1 cellular context compared by ENCODE assay signal in the genomic region with DNA sequence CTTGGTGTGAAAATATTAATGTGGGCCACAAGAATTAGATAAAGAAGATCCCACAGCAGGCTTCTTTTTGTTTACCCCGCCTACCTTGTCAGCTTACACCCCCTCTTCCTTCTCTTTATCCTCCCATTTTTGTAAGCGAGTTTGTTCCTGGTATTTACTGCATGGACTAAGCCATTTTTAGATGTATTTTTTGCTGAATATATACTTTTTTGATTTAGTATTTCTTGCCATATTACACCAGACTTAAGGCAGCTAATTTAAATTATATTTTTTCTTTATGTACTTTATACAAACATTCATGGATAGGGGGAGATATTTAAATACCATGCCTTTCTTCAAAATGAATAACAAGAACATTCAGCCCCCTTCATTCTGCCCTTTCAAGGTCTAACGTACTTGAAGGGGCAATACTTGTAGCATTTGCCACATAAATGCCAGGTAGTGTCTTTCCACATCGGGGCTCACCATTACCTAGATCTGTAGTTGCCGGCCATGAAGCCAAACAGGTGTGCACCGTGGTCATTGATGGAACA.
TF ChIP-seq lines count a peak whose summit lies in the region.

No MANE protein-coding gene starts in this region.

TF ChIP-seq in K562, 482 proteins besides CTCF, POLR2A, EP300 and RAD21 (continued from another document):
- TF ChIP-seq, protein P1, sequence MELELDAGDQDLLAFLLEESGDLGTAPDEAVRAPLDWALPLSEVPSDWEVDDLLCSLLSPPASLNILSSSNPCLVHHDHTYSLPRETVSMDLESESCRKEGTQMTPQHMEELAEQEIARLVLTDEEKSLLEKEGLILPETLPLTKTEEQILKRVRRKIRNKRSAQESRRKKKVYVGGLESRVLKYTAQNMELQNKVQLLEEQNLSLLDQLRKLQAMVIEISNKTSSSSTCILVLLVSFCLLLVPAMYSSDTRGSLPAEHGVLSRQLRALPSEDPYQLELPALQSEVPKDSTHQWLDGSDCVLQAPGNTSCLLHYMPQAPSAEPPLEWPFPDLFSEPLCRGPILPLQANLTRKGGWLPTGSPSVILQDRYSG (tag; conservative IDR thresholded peaks at IDR 0.05; ENCODE audit: low read depth): no peak
- no peak for TF ChIP-seq TGIF2 (CRISPR knock-in tag; IDR thresholded peaks at IDR 0.05)
- TF ChIP-seq, protein P2, sequence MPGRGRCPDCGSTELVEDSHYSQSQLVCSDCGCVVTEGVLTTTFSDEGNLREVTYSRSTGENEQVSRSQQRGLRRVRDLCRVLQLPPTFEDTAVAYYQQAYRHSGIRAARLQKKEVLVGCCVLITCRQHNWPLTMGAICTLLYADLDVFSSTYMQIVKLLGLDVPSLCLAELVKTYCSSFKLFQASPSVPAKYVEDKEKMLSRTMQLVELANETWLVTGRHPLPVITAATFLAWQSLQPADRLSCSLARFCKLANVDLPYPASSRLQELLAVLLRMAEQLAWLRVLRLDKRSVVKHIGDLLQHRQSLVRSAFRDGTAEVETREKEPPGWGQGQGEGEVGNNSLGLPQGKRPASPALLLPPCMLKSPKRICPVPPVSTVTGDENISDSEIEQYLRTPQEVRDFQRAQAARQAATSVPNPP (IDR thresholded peaks at IDR 0.05; ENCODE audit: borderline replicate concordance, insufficient read depth, insufficient read length): no peak
- peak; percentile 48; the same call in 1 of the 2 replicates for TF ChIP-seq ZNF175 (CRISPR knock-in tag; IDR thresholded peaks at IDR 0.05; ENCODE audit: low read depth)
- no peak for TF ChIP-seq TCFL5 (CRISPR knock-in tag; conservative IDR thresholded peaks at IDR 0.05)
- TF ChIP-seq PHB2 (IDR thresholded peaks at IDR 0.05; ENCODE audit: low read depth): no peak
- TF ChIP-seq NFRKB (IDR thresholded peaks at IDR 0.05; ENCODE audit: low read depth): 0 out of 2 replicates have a peak, but pooled peaks have one; percentile 34
- TF ChIP-seq, protein P3, sequence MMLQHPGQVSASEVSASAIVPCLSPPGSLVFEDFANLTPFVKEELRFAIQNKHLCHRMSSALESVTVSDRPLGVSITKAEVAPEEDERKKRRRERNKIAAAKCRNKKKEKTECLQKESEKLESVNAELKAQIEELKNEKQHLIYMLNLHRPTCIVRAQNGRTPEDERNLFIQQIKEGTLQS (IDR thresholded peaks at IDR 0.05): no peak
- TF ChIP-seq, protein P3 (CRISPR knock-in tag; conservative IDR thresholded peaks at IDR 0.05): no peak
- TF ChIP-seq ETV6 (IDR thresholded peaks at IDR 0.05; ENCODE audit: borderline replicate concordance in 1 of 2, low read depth in 2 of 2, low read length in 1 of 2): no peak
- TF ChIP-seq ETV6 (CRISPR knock-in tag; IDR thresholded peaks at IDR 0.05; ENCODE audit: borderline replicate concordance): no peak
- TF ChIP-seq TRIM24 (IDR thresholded peaks at IDR 0.05): no peak
- no peak for TF ChIP-seq ZEB2 (IDR thresholded peaks at IDR 0.05)
- peak; percentile 75 for TF ChIP-seq TBP (optimal IDR thresholded peaks at IDR 0.05; ENCODE audit: low read depth, low read length)
- TF ChIP-seq ZNF584 (CRISPR knock-in tag; IDR thresholded peaks at IDR 0.05; ENCODE audit: low read depth): no peak
- no peak for TF ChIP-seq FIP1L1 (IDR thresholded peaks at IDR 0.05; ENCODE audit: low read depth, low read length, poor library complexity, severe bottlenecking)
- TF ChIP-seq FOXJ2 (tag; IDR thresholded peaks at IDR 0.05): no peak
- no peak for TF ChIP-seq RUNX1 (IDR thresholded peaks at IDR 0.05; ENCODE audit: low read depth)
- TF ChIP-seq, protein P4, sequence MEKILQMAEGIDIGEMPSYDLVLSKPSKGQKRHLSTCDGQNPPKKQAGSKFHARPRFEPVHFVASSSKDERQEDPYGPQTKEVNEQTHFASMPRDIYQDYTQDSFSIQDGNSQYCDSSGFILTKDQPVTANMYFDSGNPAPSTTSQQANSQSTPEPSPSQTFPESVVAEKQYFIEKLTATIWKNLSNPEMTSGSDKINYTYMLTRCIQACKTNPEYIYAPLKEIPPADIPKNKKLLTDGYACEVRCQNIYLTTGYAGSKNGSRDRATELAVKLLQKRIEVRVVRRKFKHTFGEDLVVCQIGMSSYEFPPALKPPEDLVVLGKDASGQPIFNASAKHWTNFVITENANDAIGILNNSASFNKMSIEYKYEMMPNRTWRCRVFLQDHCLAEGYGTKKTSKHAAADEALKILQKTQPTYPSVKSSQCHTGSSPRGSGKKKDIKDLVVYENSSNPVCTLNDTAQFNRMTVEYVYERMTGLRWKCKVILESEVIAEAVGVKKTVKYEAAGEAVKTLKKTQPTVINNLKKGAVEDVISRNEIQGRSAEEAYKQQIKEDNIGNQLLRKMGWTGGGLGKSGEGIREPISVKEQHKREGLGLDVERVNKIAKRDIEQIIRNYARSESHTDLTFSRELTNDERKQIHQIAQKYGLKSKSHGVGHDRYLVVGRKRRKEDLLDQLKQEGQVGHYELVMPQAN (IDR thresholded peaks at IDR 0.05; ENCODE audit: borderline replicate concordance): 0 out of 2 replicates have a peak, but pooled peaks have one; percentile 39
- TF ChIP-seq SRF (CRISPR knock-in tag; IDR thresholded peaks at IDR 0.05): no peak
- no peak for TF ChIP-seq TAF15 (IDR thresholded peaks at IDR 0.05; ENCODE audit: low read depth, low read length)
- TF ChIP-seq ZNF347 (CRISPR knock-in tag; IDR thresholded peaks at IDR 0.05; ENCODE audit: low read depth): no peak
- TF ChIP-seq, protein P5, sequence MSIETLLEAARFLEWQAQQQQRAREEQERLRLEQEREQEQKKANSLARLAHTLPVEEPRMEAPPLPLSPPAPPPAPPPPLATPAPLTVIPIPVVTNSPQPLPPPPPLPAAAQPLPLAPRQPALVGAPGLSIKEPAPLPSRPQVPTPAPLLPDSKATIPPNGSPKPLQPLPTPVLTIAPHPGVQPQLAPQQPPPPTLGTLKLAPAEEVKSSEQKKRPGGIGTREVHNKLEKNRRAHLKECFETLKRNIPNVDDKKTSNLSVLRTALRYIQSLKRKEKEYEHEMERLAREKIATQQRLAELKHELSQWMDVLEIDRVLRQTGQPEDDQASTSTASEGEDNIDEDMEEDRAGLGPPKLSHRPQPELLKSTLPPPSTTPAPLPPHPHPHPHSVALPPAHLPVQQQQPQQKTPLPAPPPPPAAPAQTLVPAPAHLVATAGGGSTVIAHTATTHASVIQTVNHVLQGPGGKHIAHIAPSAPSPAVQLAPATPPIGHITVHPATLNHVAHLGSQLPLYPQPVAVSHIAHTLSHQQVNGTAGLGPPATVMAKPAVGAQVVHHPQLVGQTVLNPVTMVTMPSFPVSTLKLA (conservative IDR thresholded peaks at IDR 0.05): no peak; a peak in 1 of 4 replicates
- TF ChIP-seq, protein P6, sequence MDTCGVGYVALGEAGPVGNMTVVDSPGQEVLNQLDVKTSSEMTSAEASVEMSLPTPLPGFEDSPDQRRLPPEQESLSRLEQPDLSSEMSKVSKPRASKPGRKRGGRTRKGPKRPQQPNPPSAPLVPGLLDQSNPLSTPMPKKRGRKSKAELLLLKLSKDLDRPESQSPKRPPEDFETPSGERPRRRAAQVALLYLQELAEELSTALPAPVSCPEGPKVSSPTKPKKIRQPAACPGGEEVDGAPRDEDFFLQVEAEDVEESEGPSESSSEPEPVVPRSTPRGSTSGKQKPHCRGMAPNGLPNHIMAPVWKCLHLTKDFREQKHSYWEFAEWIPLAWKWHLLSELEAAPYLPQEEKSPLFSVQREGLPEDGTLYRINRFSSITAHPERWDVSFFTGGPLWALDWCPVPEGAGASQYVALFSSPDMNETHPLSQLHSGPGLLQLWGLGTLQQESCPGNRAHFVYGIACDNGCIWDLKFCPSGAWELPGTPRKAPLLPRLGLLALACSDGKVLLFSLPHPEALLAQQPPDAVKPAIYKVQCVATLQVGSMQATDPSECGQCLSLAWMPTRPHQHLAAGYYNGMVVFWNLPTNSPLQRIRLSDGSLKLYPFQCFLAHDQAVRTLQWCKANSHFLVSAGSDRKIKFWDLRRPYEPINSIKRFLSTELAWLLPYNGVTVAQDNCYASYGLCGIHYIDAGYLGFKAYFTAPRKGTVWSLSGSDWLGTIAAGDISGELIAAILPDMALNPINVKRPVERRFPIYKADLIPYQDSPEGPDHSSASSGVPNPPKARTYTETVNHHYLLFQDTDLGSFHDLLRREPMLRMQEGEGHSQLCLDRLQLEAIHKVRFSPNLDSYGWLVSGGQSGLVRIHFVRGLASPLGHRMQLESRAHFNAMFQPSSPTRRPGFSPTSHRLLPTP (IDR thresholded peaks at IDR 0.05; ENCODE audit: borderline replicate concordance, extremely low read depth, insufficient read length): no peak
- TF ChIP-seq MAFG (tag; conservative IDR thresholded peaks at IDR 0.05): peak; percentile 54; the same call in 1 of the 2 replicates
- TF ChIP-seq, protein P7, sequence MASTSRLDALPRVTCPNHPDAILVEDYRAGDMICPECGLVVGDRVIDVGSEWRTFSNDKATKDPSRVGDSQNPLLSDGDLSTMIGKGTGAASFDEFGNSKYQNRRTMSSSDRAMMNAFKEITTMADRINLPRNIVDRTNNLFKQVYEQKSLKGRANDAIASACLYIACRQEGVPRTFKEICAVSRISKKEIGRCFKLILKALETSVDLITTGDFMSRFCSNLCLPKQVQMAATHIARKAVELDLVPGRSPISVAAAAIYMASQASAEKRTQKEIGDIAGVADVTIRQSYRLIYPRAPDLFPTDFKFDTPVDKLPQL (IDR thresholded peaks at IDR 0.05; ENCODE audit: extremely low read depth, insufficient read length): peak; percentile 37
- peak; percentile 89 for TF ChIP-seq ZNF316 (IDR thresholded peaks at IDR 0.05)
- TF ChIP-seq, protein P8, sequence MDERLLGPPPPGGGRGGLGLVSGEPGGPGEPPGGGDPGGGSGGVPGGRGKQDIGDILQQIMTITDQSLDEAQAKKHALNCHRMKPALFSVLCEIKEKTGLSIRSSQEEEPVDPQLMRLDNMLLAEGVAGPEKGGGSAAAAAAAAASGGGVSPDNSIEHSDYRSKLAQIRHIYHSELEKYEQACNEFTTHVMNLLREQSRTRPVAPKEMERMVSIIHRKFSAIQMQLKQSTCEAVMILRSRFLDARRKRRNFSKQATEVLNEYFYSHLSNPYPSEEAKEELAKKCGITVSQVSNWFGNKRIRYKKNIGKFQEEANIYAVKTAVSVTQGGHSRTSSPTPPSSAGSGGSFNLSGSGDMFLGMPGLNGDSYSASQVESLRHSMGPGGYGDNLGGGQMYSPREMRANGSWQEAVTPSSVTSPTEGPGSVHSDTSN (CRISPR knock-in tag; IDR thresholded peaks at IDR 0.05; ENCODE audit: low read depth): no peak
- TF ChIP-seq, protein P8 (tag; conservative IDR thresholded peaks at IDR 0.05; ENCODE audit: low read depth): 0 out of 2 replicates have a peak, but pooled peaks have one; percentile 9
- TF ChIP-seq, protein P9, sequence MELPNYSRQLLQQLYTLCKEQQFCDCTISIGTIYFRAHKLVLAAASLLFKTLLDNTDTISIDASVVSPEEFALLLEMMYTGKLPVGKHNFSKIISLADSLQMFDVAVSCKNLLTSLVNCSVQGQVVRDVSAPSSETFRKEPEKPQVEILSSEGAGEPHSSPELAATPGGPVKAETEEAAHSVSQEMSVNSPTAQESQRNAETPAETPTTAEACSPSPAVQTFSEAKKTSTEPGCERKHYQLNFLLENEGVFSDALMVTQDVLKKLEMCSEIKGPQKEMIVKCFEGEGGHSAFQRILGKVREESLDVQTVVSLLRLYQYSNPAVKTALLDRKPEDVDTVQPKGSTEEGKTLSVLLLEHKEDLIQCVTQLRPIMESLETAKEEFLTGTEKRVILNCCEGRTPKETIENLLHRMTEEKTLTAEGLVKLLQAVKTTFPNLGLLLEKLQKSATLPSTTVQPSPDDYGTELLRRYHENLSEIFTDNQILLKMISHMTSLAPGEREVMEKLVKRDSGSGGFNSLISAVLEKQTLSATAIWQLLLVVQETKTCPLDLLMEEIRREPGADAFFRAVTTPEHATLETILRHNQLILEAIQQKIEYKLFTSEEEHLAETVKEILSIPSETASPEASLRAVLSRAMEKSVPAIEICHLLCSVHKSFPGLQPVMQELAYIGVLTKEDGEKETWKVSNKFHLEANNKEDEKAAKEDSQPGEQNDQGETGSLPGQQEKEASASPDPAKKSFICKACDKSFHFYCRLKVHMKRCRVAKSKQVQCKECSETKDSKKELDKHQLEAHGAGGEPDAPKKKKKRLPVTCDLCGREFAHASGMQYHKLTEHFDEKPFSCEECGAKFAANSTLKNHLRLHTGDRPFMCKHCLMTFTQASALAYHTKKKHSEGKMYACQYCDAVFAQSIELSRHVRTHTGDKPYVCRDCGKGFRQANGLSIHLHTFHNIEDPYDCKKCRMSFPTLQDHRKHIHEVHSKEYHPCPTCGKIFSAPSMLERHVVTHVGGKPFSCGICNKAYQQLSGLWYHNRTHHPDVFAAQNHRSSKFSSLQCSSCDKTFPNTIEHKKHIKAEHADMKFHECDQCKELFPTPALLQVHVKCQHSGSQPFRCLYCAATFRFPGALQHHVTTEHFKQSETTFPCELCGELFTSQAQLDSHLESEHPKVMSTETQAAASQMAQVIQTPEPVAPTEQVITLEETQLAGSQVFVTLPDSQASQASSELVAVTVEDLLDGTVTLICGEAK (IDR thresholded peaks at IDR 0.05): peak; percentile 46; the same call in 1 of the 2 replicates
- TF ChIP-seq, protein P9 (CRISPR knock-in tag; IDR thresholded peaks at IDR 0.05): no peak
